ENCODE assay signal across 1 cellular context in the genomic region with DNA sequence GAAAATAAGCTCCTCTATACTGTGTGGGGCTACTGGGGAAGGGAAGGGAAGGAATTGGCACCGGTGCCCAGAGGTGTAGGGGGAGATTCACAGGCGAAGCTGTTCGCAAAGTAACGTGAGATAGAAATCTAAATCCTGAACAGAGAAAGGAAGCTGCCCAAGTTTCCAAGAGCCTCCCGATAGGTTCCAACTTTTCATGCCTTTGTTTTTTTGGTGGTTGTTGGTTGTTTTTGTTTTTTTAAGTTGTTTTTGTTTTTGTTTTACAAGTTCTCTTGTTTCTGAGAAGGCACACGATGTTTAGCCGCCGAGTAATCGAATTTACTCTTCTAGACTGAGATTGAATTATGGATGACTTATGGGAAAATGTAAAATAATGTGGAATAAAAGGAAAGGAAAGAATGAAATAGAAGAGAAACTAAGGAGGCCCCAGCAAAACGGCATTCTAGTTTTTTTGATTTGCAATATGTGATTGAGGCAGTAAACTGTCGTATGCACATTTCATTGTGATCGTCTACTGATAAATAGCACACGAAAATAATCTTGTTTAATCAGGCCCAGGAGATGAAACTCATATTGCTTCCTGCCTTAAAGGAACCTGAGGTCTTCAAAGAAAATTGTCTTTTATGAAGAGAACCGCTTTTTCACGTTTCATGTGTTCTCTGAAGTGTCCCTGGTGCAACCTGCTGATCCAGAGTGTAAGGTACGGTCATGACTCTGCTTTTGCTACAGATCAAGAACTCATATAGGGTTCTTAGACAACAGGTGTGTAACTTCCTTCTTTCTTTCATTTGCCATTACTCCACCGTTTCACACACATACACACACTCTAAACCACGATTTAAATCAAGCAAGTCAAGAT.
TF ChIP-seq lines count a peak whose summit lies in the region.

No MANE protein-coding gene starts in this region.

TF ChIP-seq in GM23338, 12 proteins besides CTCF, POLR2A, EP300 and RAD21 (continued from another document):
- TF ChIP-seq, protein P1, sequence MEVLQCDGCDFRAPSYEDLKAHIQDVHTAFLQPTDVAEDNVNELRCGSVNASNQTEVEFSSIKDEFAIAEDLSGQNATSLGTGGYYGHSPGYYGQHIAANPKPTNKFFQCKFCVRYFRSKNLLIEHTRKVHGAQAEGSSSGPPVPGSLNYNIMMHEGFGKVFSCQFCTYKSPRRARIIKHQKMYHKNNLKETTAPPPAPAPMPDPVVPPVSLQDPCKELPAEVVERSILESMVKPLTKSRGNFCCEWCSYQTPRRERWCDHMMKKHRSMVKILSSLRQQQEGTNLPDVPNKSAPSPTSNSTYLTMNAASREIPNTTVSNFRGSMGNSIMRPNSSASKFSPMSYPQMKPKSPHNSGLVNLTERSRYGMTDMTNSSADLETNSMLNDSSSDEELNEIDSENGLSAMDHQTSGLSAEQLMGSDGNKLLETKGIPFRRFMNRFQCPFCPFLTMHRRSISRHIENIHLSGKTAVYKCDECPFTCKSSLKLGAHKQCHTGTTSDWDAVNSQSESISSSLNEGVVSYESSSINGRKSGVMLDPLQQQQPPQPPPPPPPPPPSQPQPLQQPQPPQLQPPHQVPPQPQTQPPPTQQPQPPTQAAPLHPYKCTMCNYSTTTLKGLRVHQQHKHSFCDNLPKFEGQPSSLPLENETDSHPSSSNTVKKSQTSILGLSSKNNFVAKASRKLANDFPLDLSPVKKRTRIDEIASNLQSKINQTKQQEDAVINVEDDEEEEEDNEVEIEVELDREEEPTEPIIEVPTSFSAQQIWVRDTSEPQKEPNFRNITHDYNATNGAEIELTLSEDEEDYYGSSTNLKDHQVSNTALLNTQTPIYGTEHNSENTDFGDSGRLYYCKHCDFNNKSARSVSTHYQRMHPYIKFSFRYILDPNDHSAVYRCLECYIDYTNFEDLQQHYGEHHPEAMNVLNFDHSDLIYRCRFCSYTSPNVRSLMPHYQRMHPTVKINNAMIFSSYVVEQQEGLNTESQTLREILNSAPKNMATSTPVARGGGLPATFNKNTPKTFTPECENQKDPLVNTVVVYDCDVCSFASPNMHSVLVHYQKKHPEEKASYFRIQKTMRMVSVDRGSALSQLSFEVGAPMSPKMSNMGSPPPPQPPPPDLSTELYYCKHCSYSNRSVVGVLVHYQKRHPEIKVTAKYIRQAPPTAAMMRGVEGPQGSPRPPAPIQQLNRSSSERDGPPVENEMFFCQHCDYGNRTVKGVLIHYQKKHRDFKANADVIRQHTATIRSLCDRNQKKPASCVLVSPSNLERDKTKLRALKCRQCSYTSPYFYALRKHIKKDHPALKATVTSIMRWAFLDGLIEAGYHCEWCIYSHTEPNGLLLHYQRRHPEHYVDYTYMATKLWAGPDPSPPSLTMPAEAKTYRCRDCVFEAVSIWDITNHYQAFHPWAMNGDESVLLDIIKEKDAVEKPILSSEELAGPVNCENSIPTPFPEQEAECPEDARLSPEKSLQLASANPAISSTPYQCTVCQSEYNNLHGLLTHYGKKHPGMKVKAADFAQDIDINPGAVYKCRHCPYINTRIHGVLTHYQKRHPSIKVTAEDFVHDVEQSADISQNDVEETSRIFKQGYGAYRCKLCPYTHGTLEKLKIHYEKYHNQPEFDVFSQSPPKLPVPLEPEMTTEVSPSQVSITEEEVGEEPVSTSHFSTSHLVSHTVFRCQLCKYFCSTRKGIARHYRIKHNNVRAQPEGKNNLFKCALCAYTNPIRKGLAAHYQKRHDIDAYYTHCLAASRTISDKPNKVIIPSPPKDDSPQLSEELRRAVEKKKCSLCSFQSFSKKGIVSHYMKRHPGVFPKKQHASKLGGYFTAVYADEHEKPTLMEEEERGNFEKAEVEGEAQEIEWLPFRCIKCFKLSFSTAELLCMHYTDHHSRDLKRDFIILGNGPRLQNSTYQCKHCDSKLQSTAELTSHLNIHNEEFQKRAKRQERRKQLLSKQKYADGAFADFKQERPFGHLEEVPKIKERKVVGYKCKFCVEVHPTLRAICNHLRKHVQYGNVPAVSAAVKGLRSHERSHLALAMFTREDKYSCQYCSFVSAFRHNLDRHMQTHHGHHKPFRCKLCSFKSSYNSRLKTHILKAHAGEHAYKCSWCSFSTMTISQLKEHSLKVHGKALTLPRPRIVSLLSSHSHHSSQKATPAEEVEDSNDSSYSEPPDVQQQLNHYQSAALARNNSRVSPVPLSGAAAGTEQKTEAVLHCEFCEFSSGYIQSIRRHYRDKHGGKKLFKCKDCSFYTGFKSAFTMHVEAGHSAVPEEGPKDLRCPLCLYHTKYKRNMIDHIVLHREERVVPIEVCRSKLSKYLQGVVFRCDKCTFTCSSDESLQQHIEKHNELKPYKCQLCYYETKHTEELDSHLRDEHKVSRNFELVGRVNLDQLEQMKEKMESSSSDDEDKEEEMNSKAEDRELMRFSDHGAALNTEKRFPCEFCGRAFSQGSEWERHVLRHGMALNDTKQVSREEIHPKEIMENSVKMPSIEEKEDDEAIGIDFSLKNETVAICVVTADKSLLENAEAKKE (CRISPR knock-in tag; IDR thresholded peaks at IDR 0.05), result no peak
